17 cellular contexts compared by ENCODE assay signal in genomic region chr1:77021637-77022036, GRCh38.
DNase-seq lines count a peak whose midpoint lies in the region; TF ChIP-seq lines count a peak whose summit lies in the region.
"Had no signal": no experiment of that assay in that cellular context is flagged by ENCODE, and none has a peak within 500 bp of the region (broad histone marks: within the 10 kb centered on the region; RNA-seq: fewer than 3 reads in every experiment).

No MANE protein-coding gene starts in this region.

- peaks cover 21% of the 10 kb centered on the region for H3K9me3 Mint-ChIP-seq in glutamatergic neuron (ENCODE audit: unreplicated experiment)

- H2BK5ac ChIP-seq in mesendoderm (ENCODE audit: low read length), result no peak overlapping the region

- H3K36me3 Mint-ChIP-seq in glutamatergic neuron (ENCODE audit: unreplicated experiment), result peaks cover 9% of the 10 kb centered on the region
- H3K36me3 Mint-ChIP-seq: CD14-positive monocyte; CD4-positive, alpha-beta memory T cell; CD4-positive, CD25-positive, alpha-beta regulatory T cell had no signal

- peak overlapping the region; percentile 79 for H3K27ac Mint-ChIP-seq in glutamatergic neuron (ENCODE audit: unreplicated experiment)
- H3K27ac Mint-ChIP-seq: CD14-positive monocyte; CD4-positive, alpha-beta memory T cell; CD4-positive, CD25-positive, alpha-beta regulatory T cell had no signal

- H3K27ac ChIP-seq in mesendoderm (ENCODE audit: low read depth, low read length), result no peak overlapping the region
- H3K27ac ChIP-seq: BLaER1 had no signal

- H4K8ac ChIP-seq in mesendoderm (ENCODE audit: low read depth, low read length), result no peak overlapping the region

- no peaks in the 10 kb centered on the region for H3K79me2 ChIP-seq in mesendoderm (ENCODE audit: control insufficient read depth, insufficient read depth, low read length)

- H3K27me3 Mint-ChIP-seq in glutamatergic neuron (ENCODE audit: unreplicated experiment), result peaks cover 19% of the 10 kb centered on the region
- H3K27me3 Mint-ChIP-seq: CD4-positive, alpha-beta memory T cell had no signal

- peaks cover 80% of the 10 kb centered on the region for H3K4me1 Mint-ChIP-seq in glutamatergic neuron (ENCODE audit: low read depth, unreplicated experiment)
- H3K4me1 Mint-ChIP-seq: CD14-positive monocyte; CD4-positive, alpha-beta memory T cell; CD4-positive, CD25-positive, alpha-beta regulatory T cell had no signal

- no peak for TF ChIP-seq POLR2A in erythroblast (IDR thresholded peaks at IDR 0.05; ENCODE audit: low read length)

- no peak overlapping the region for H3K23ac ChIP-seq in mesendoderm (ENCODE audit: low read length)

- H2BK120ac ChIP-seq in mesendoderm (ENCODE audit: low read depth, low read length), result no peak overlapping the region

- H3K18ac ChIP-seq in mesendoderm (ENCODE audit: low read length), result no peak overlapping the region

- H3K4ac ChIP-seq in mesendoderm (ENCODE audit: low read depth, low read length), result no peak overlapping the region

- H4K5ac ChIP-seq in mesendoderm (ENCODE audit: low read length), result no peak overlapping the region

- no peak overlapping the region for H3K9ac ChIP-seq in mesendoderm (ENCODE audit: low read length)
- H3K9ac ChIP-seq: BLaER1 had no signal

- peak overlapping the region; percentile 41 for H2BK15ac ChIP-seq in mesendoderm (replicated peaks; ENCODE audit: low read depth)

- H3K4me3 ChIP-seq in mesendoderm (ENCODE audit: low read length), result no peak overlapping the region
- H3K4me3 ChIP-seq: BLaER1 had no signal

- no CpG with 5 or more reads among the region's 2 CpGs for WGBS in mesendoderm (ENCODE audit: extremely low coverage, insufficient coverage, low lambda C conversion rate)

- no peak overlapping the region for H2AK5ac ChIP-seq in mesendoderm (ENCODE audit: low read length)

- no peaks in the 10 kb centered on the region for H3K27me3 ChIP-seq in mesendoderm (ENCODE audit: insufficient read depth, low read length, poor library complexity)
- H3K27me3 ChIP-seq: BE2C, BLaER1 had no signal

- TF ChIP-seq CTCF in glutamatergic neuron (IDR thresholded peaks at IDR 0.05; ENCODE audit: partially characterized antibody, unreplicated experiment), result no peak

- no peak overlapping the region for H3K56ac ChIP-seq in mesendoderm (ENCODE audit: low read length)

- no peak overlapping the region for H3K4me2 ChIP-seq in mesendoderm (ENCODE audit: low read length)
- H3K4me2 ChIP-seq: BLaER1 had no signal

- no peaks in the 10 kb centered on the region for H3K79me1 ChIP-seq in mesendoderm (ENCODE audit: low read length)

- peaks cover 21% of the 10 kb centered on the region for H3K4me1 ChIP-seq in mesendoderm (ENCODE audit: control insufficient read depth, low read depth, low read length)
- H3K4me1 ChIP-seq: Caco-2 had no signal

- H3K36me3 ChIP-seq in mesendoderm (ENCODE audit: control insufficient read depth, insufficient read depth, low read length), result no peaks in the 10 kb centered on the region
- H3K36me3 ChIP-seq: BE2C, BLaER1 had no signal

- DNase-seq in glutamatergic neuron (no peak), mesendoderm (no peak), erythroblast (lab: John Stamatoyannopoulos, UW) (no peak), anterior cingulate cortex (lab: John Stamatoyannopoulos, UW) (no peak)
- DNase-seq in activated CD8-positive, alpha-beta memory T cell treated with anti-CD3 and anti-CD28 coated beads for 24 hours, result no peak
- DNase-seq: 8988T; ACHN; BE2C; C1 segment of cervical spinal cord; Caco-2; Calu3; CD4-positive, alpha-beta memory T cell; CD4-positive, CD25-positive, alpha-beta regulatory T cell; DMS79 treated with DMSO at 0.1 percent for 48 hours; GF-D8 had no signal

- H3K4me3 Mint-ChIP-seq in glutamatergic neuron (ENCODE audit: unreplicated experiment), result peak overlapping the region; percentile 41
- H3K4me3 Mint-ChIP-seq: CD14-positive monocyte; CD4-positive, alpha-beta memory T cell; CD4-positive, CD25-positive, alpha-beta regulatory T cell had no signal
